Comparison of ENCODE assay signal across 25 cellular contexts in the genomic region with DNA sequence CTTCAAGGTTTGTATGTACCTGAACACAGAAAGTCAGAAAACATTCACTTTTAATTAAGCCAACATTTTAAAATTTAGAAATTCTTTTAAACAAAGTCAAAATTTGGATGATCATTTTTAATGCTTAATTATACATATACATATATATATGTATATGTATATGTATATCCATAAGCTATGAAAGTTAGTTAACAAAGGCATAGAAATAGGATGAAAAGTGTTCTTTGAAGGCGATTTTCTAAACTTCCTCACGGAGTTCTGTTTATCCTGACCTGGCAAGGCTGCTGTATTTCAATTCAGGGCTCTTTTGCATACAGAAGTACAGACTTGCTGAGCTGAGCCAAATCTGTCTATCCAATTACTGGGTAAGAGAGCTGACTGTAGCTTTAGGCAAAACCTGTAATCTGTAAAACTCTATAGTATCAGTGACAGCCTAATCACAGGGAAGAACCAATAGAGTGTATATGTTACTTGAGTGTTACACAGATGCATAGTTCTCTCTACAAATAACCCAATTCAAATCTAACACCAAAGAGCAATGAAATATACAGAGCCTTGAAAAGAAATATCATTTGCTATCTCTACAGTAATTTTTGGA. TPM values are rescaled to one million over a fixed set of nuclear protein-coding genes. Genes with fewer than 3 reads are reported as not detected.
"Had no signal": no experiment of that assay in that cellular context is flagged by ENCODE, and none has a peak within 500 bp of the region (broad histone marks: within the 10 kb centered on the region; RNA-seq: fewer than 3 reads in every experiment).

No MANE protein-coding gene starts in this region.

- H3K36me3 Mint-ChIP-seq: activated naive CD8-positive, alpha-beta T cell treated with anti-CD3 and anti-CD28 coated beads for 36 hours; memory B cell had no signal

- H3K27ac Mint-ChIP-seq: activated B cell treated with CpG ODN at 0.5 μM for 24 hours; activated CD4-positive, alpha-beta T cell treated with anti-CD3 and anti-CD28 coated beads for 36 hours; activated naive CD8-positive, alpha-beta T cell treated with anti-CD3 and anti-CD28 coated beads for 36 hours; activated T-helper 2 cell treated with anti-CD3 and anti-CD28 coated beads, Interferon-gamma antibody, Interleukin-2, Interleukin-4, amounts not matched to agents 10 μg/mL and 5 μg/mL and 100 μg/mL, durations not matched to agents 14 hours and 24 hours and 36 hours; memory B cell; nephron had no signal

- H3K9me3 Mint-ChIP-seq: activated B cell treated with CpG ODN at 0.5 μM for 24 hours; activated naive CD8-positive, alpha-beta T cell treated with anti-CD3 and anti-CD28 coated beads for 36 hours; activated T-cell treated with anti-CD3 and anti-CD28 coated beads, Interleukin-2, amount 50 U/mL, for 4 hours; activated T-helper 2 cell treated with anti-CD3 and anti-CD28 coated beads, Interferon-gamma antibody, Interleukin-2, Interleukin-4, amounts not matched to agents 10 μg/mL and 5 μg/mL and 100 μg/mL, durations not matched to agents 14 hours and 24 hours and 36 hours; memory B cell had no signal

- H3K27me3 ChIP-seq: gastroesophageal sphincter, pancreas, suprapubic skin had no signal

- H3K9me3 ChIP-seq: gastroesophageal sphincter, pancreas, psoas muscle, stomach, suprapubic skin, tibial nerve had no signal

- H3K4me3 Mint-ChIP-seq: activated B cell treated with CpG ODN at 0.5 μM for 24 hours; activated CD4-positive, alpha-beta T cell treated with anti-CD3 and anti-CD28 coated beads for 36 hours; activated naive CD8-positive, alpha-beta T cell treated with anti-CD3 and anti-CD28 coated beads for 36 hours; activated T-cell treated with anti-CD3 and anti-CD28 coated beads, Interleukin-2, amount 50 U/mL, for 4 hours; memory B cell; nephron had no signal

- H3K4me1 Mint-ChIP-seq: activated CD4-positive, alpha-beta T cell treated with anti-CD3 and anti-CD28 coated beads for 36 hours; activated naive CD8-positive, alpha-beta T cell treated with anti-CD3 and anti-CD28 coated beads for 36 hours; nephron had no signal

- H3K27ac ChIP-seq: coronary artery, gastroesophageal sphincter, pancreas, psoas muscle, stomach, suprapubic skin, tibial nerve had no signal

- H3K36me3 ChIP-seq: gastroesophageal sphincter, pancreas, stomach, suprapubic skin, tibial nerve had no signal

- ATAC-seq: activated CD4-positive, alpha-beta T cell treated with anti-CD3 and anti-CD28 coated beads for 36 hours; activated T-cell treated with anti-CD3 and anti-CD28 coated beads, Interleukin-2, amount 50 U/mL, for 4 hours; gastroesophageal sphincter; pancreas; psoas muscle; right cardiac atrium had no signal

- H3K4me3 ChIP-seq: coronary artery, gastroesophageal sphincter, pancreas, psoas muscle, stomach, suprapubic skin, tibial nerve had no signal

- DNase-seq: activated B cell treated with CpG ODN at 0.5 μM for 24 hours; activated CD4-positive, alpha-beta T cell treated with anti-CD3 and anti-CD28 coated beads for 36 hours; activated CD4-positive, alpha-beta T cell treated with anti-CD3 and anti-CD28 coated beads, Interleukin-2, amount 50 U/mL, for 48 hours; activated CD8-positive, alpha-beta memory T cell treated with anti-CD3 and anti-CD28 coated beads, Interleukin-2, amount 50 U/mL, for 48 hours; activated naive CD4-positive, alpha-beta T cell; activated naive CD8-positive, alpha-beta T cell treated with anti-CD3 and anti-CD28 coated beads for 36 hours; activated T-cell treated with anti-CD3 and anti-CD28 coated beads, Interleukin-2, amount 50 U/mL, for 4 hours; head of caudate nucleus; hypothalamus; pancreas; psoas muscle; right cardiac atrium; stimulated activated CD4-positive, alpha-beta T cell treated with anti-CD3 and anti-CD28 coated beads, Interleukin-1b, Interleukin-23, amount 100 ng/mL, for 48 hours; stomach; T-helper 9 cell had no signal

- FAIRE-seq: astrocyte, bronchial epithelial cell had no signal

RNA-seq across cellular contexts. Expression of gene THRB, which starts 32.1 kb away (rescaled TPM):
- total RNA-seq: activated CD4-positive, alpha-beta T cell treated with anti-CD3 and anti-CD28 coated beads for 36 hours; activated CD8-positive, alpha-beta memory T cell treated with anti-CD3 and anti-CD28 coated beads for 36 hours; activated naive CD8-positive, alpha-beta T cell treated with anti-CD3 and anti-CD28 coated beads for 36 hours; activated T-cell treated with anti-CD3 and anti-CD28 coated beads, Interleukin-2, amount 50 U/mL, for 4 hours; activated T-helper 2 cell treated with anti-CD3 and anti-CD28 coated beads, Interferon-gamma antibody, Interleukin-2, Interleukin-4, amounts not matched to agents 10 μg/mL and 5 μg/mL and 100 μg/mL, durations not matched to agents 14 hours and 24 hours and 36 hours had no signal
